In genomic region chr7:47579458-47579857, GRCh38 we compare ENCODE assay signal across 15 cellular contexts. TPM values are rescaled to one million over a fixed set of nuclear protein-coding genes. Genes with fewer than 3 reads are reported as not detected.
A peak's percentile ranks its signal among the peaks of the same experiment; 100 is the strongest.
DNase-seq lines count a peak whose midpoint lies in the region; ATAC-seq, FAIRE-seq and TF ChIP-seq lines count a peak whose summit lies in the region.
"Had no signal": no experiment of that assay in that cellular context is flagged by ENCODE, and none has a peak within 500 bp of the region (broad histone marks: within the 10 kb centered on the region; RNA-seq: fewer than 3 reads in every experiment).

No MANE protein-coding gene starts in this region.

- no peak for TF ChIP-seq RAD21 in A549 (conservative IDR thresholded peaks at IDR 0.05 in 1 of 2, IDR thresholded peaks at IDR 0.05 in 1 of 2)

- TF ChIP-seq EP300 in A549 (IDR thresholded peaks at IDR 0.05): no peak

- H3K4me1 Mint-ChIP-seq in progenitor cell of endocrine pancreas (ENCODE audit: low read depth) (peaks cover 59% of the 10 kb centered on the region), glutamatergic neuron (ENCODE audit: low read depth, unreplicated experiment) (peaks cover 8% of the 10 kb centered on the region)
- H3K4me1 Mint-ChIP-seq: activated CD4-positive, alpha-beta T cell treated with anti-CD3 and anti-CD28 coated beads, Interleukin-2, amount 10 ng/mL, durations not matched to agents 7 days and 5 days had no signal

- WGBS in A549 (ENCODE audit: missing lambda C conversion rate): 11% methylated on average over 1 of the region's 3 CpGs
- WGBS in esophagus squamous epithelium, 2 donors: 64 to 90% methylated on average over 1 to 3 of the region's 3 CpGs

- DNase-seq in A549 (ENCODE audit: low read depth in 1 of 2, low spot score in 1 of 2): peak in 1 of 2 experiments; percentile 58
- no peak for DNase-seq in PC-3
- no peak for DNase-seq in esophagus squamous epithelium (lab: John Stamatoyannopoulos, UW)
- DNase-seq in progenitor cell of endocrine pancreas (ENCODE audit: low spot score, unreplicated experiment): no peak
- no peak for DNase-seq in NCI-H226
- no peak for DNase-seq in glutamatergic neuron
- DNase-seq: activated CD4-positive, alpha-beta T cell treated with anti-CD3 and anti-CD28 coated beads, Interleukin-2, amount 10 ng/mL, durations not matched to agents 7 days and 5 days; activated naive CD4-positive, alpha-beta T cell treated with anti-CD3 and anti-CD28 coated beads, Interleukin-2, amount 10 ng/mL, durations not matched to agents 7 days and 5 days; effector CD8-positive, alpha-beta T cell; Kasumi-1; NCI-H446; stimulated activated CD4-positive, alpha-beta T cell treated with anti-CD3 and anti-CD28 coated beads, Interleukin-2, amount 100 ng/mL, for 48 hours had no signal

- peak overlapping the region; percentile 94 for H3K27ac Mint-ChIP-seq in progenitor cell of endocrine pancreas
- no peak overlapping the region for H3K27ac Mint-ChIP-seq in glutamatergic neuron (ENCODE audit: unreplicated experiment)
- H3K27ac Mint-ChIP-seq: activated CD4-positive, alpha-beta T cell treated with anti-CD3 and anti-CD28 coated beads, Interleukin-2, amount 10 ng/mL, durations not matched to agents 7 days and 5 days; activated naive CD4-positive, alpha-beta T cell treated with anti-CD3 and anti-CD28 coated beads, Interleukin-2, amount 10 ng/mL, durations not matched to agents 7 days and 5 days had no signal

- CTCF ChIA-PET in A549 (lab: Yijun Ruan, JAX) (interaction anchor here (0.5 to 3.4 kb wide), 8 partner anchors 9 to 313 kb away, joined by 3 to 10 read pairs (median 4); no protein-coding TSS in a partner anchor), PC-3 (lab: Charles Lee) (no interaction called here)

- H3K9me2 ChIP-seq in PC-3 (replicated peaks; ENCODE audit: low read length): no peaks in the 10 kb centered on the region

- H3K9me3 Mint-ChIP-seq in progenitor cell of endocrine pancreas (ENCODE audit: low read depth) (no peaks in the 10 kb centered on the region), glutamatergic neuron (ENCODE audit: unreplicated experiment) (peaks cover 3% of the 10 kb centered on the region)
- H3K9me3 Mint-ChIP-seq: activated CD4-positive, alpha-beta T cell treated with anti-CD3 and anti-CD28 coated beads, Interleukin-2, amount 10 ng/mL, durations not matched to agents 7 days and 5 days; activated naive CD4-positive, alpha-beta T cell treated with anti-CD3 and anti-CD28 coated beads, Interleukin-2, amount 10 ng/mL, durations not matched to agents 7 days and 5 days had no signal

- H3K27ac ChIP-seq in A549 (peak overlapping the region; percentile 99 to 100), PC-3 (ENCODE audit: low read length) (peak overlapping the region; percentile 95), esophagus squamous epithelium (peak overlapping the region in 3 of 4 donors; percentile 45 to 79 (median 49))

- H2AFZ ChIP-seq in PC-3 (ENCODE audit: low read length): no peak overlapping the region

- H3K4me3 ChIP-seq in A549: peak overlapping the region; percentile 83
- peak overlapping the region; percentile 89 for H3K4me3 ChIP-seq in PC-3 (ENCODE audit: low read length)
- no peak overlapping the region for H3K4me3 ChIP-seq in esophagus squamous epithelium

- H3F3A ChIP-seq in PC-3 (ENCODE audit: low read length, unreplicated experiment): peaks cover 8% of the 10 kb centered on the region

- no TSS peak for BruUV-seq in PC-3 (replicated peaks; lab: Mats Ljungman, UMichigan)

- POLR2A ChIA-PET in A549 (lab: Yijun Ruan, JAX): interaction anchor here (0.6 to 7.4 kb wide), 7 partner anchors 12 to 184 kb away, joined by 3 to 62 read pairs (median 10); no protein-coding TSS in a partner anchor
- POLR2A ChIA-PET in PC-3 (lab: Charles Lee; ENCODE audit: unreplicated experiment): no interaction called here

- peaks cover 78% of the 10 kb centered on the region for H3K4me1 ChIP-seq in A549
- peaks cover 75% of the 10 kb centered on the region for H3K4me1 ChIP-seq in PC-3 (ENCODE audit: insufficient read depth, low read length)
- H3K4me1 ChIP-seq in esophagus squamous epithelium: peaks cover 44 to 98% (median 46%) of the 10 kb centered on the region in 3 donors

- H3K4me2 ChIP-seq in A549 (peak overlapping the region; percentile 86), PC-3 (ENCODE audit: low read length) (peak overlapping the region; percentile 94)

- no peak for TF ChIP-seq POLR2A in A549 (IDR thresholded peaks at IDR 0.05; ENCODE audit: low read length)
- no peak for TF ChIP-seq POLR2A in esophagus squamous epithelium (IDR thresholded peaks at IDR 0.05)

- H3K9ac ChIP-seq in PC-3 (ENCODE audit: low read length): peak overlapping the region; percentile 99

- H3K36me3 ChIP-seq in PC-3 (ENCODE audit: low read depth, low read length) (0 out of 2 replicates have a peak, but pooled peaks cover 3% of the 10 kb centered on the region), esophagus squamous epithelium (no peaks in the 10 kb centered on the region)

- TF ChIP-seq CTCF in A549 (IDR thresholded peaks at IDR 0.05): no peak
- no peak for TF ChIP-seq CTCF in PC-3 (conservative IDR thresholded peaks at IDR 0.05; ENCODE audit: low read depth, low read length)
- TF ChIP-seq CTCF in esophagus squamous epithelium (IDR thresholded peaks at IDR 0.05): no peak
- TF ChIP-seq CTCF in progenitor cell of endocrine pancreas (IDR thresholded peaks at IDR 0.05; ENCODE audit: unreplicated experiment): no peak
- TF ChIP-seq CTCF in glutamatergic neuron (IDR thresholded peaks at IDR 0.05; ENCODE audit: partially characterized antibody, unreplicated experiment): no peak

- H3K9me3 ChIP-seq in A549: no peaks in the 10 kb centered on the region
- H3K9me3 ChIP-seq in PC-3 (ENCODE audit: low read length): no peaks in the 10 kb centered on the region
- no peaks in the 10 kb centered on the region for H3K9me3 ChIP-seq in esophagus squamous epithelium

- FAIRE-seq in A549 (lab: Jason Lieb, UNC): peak; percentile 80
- FAIRE-seq: G401.6 had no signal

- H3K36me3 Mint-ChIP-seq in progenitor cell of endocrine pancreas (ENCODE audit: insufficient read depth) (peaks cover 5% of the 10 kb centered on the region), glutamatergic neuron (ENCODE audit: unreplicated experiment) (no peaks in the 10 kb centered on the region)
- H3K36me3 Mint-ChIP-seq: activated naive CD4-positive, alpha-beta T cell treated with anti-CD3 and anti-CD28 coated beads, Interleukin-2, amount 10 ng/mL, durations not matched to agents 7 days and 5 days had no signal

- intact Hi-C loops in PC-3 (cut with micrococcal nuclease): loop anchor here (2.0 to 10.0 kb wide), 3 partner anchors 97 to 235 kb away; no protein-coding TSS in a partner anchor
- intact Hi-C loops in esophagus squamous epithelium (cut with DNase I): no loop called here

- H3K27me3 ChIP-seq in PC-3 (ENCODE audit: low read length) (no peaks in the 10 kb centered on the region), esophagus squamous epithelium (peaks cover 0 to 93% (median 0%) of the 10 kb centered on the region in 4 donors)

- H3K4me3 Mint-ChIP-seq in progenitor cell of endocrine pancreas (ENCODE audit: low read depth) (peak overlapping the region; percentile 93), glutamatergic neuron (ENCODE audit: unreplicated experiment) (no peak overlapping the region)
- H3K4me3 Mint-ChIP-seq: activated CD4-positive, alpha-beta T cell treated with anti-CD3 and anti-CD28 coated beads, Interleukin-2, amount 10 ng/mL, durations not matched to agents 7 days and 5 days; activated naive CD4-positive, alpha-beta T cell treated with anti-CD3 and anti-CD28 coated beads, Interleukin-2, amount 10 ng/mL, durations not matched to agents 7 days and 5 days had no signal

- peaks cover 81% of the 10 kb centered on the region for H3K79me2 ChIP-seq in PC-3 (ENCODE audit: low read length)

- ATAC-seq in A549: no peak
- ATAC-seq in PC-3: no peak
- ATAC-seq in esophagus mucosa: no peak
- ATAC-seq in HG02798 (IDR thresholded peaks at IDR 0.05; ENCODE audit: poor library complexity, unreplicated experiment): no peak

- H3K27me3 Mint-ChIP-seq in progenitor cell of endocrine pancreas (no peaks in the 10 kb centered on the region), glutamatergic neuron (ENCODE audit: unreplicated experiment) (peaks cover 12% of the 10 kb centered on the region)

- H4K20me1 ChIP-seq in PC-3 (ENCODE audit: low read length): no peaks in the 10 kb centered on the region

TF ChIP-seq in A549, 52 proteins besides CTCF, POLR2A, EP300 and RAD21 (continues in another document):
- TF ChIP-seq NR3C1 (IDR thresholded peaks at IDR 0.05) (no peak), BHLHE40 (IDR thresholded peaks at IDR 0.05; ENCODE audit: low read depth, low read length) (no peak), JUNB (IDR thresholded peaks at IDR 0.05) (no peak), KDM1A (IDR thresholded peaks at IDR 0.05; ENCODE audit: low read depth) (peak; percentile 71; the same call in 1 of the 2 replicates), GATA3 (IDR thresholded peaks at IDR 0.05; ENCODE audit: borderline replicate concordance) (peak; percentile 1; the same call in 1 of the 2 replicates), MAZ (IDR thresholded peaks at IDR 0.05; ENCODE audit: borderline replicate concordance, low read depth, low read length) (no peak), FOSL2 (IDR thresholded peaks at IDR 0.05) (no peak), FOSL2 (CRISPR knock-in tag; IDR thresholded peaks at IDR 0.05) (no peak), ZSCAN20 (CRISPR knock-in tag; IDR thresholded peaks at IDR 0.05) (0 out of 2 replicates have a peak, but pooled peaks have one; percentile 44), ZC3H11A (IDR thresholded peaks at IDR 0.05) (no peak), FOXS1 (CRISPR knock-in tag; IDR thresholded peaks at IDR 0.05) (no peak), POLR2AphosphoS2 (conservative IDR thresholded peaks at IDR 0.05; ENCODE audit: low read length) (no peak)
- TF ChIP-seq, protein P1, sequence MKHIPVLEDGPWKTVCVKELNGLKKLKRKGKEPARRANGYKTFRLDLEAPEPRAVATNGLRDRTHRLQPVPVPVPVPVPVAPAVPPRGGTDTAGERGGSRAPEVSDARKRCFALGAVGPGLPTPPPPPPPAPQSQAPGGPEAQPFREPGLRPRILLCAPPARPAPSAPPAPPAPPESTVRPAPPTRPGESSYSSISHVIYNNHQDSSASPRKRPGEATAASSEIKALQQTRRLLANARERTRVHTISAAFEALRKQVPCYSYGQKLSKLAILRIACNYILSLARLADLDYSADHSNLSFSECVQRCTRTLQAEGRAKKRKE (CRISPR knock-in tag; IDR thresholded peaks at IDR 0.05; ENCODE audit: low read depth): no peak

RNA-seq across cellular contexts. Expression of gene TNS3, which starts 2.5 kb away (rescaled TPM):
- polyA plus RNA-seq in A549 (2011; rRNA removed) (134 and 137 TPM in 2 replicates), A549 (2017; fragmentation: RNase III; extraction: RNeasy Plus Mini Kit Qiagen cat#74134 plus additional on column Dnase treatment) (107 to 122 TPM (median 107 TPM) in 3 replicates)
- polyA plus RNA-seq in A549 (2012; cell fraction: cytosol; rRNA removed): 80.9 and 113 TPM in 2 replicates
- 217 and 283 TPM in 2 replicates for polyA plus RNA-seq in A549 (2012; cell fraction: nucleus; rRNA removed)
- polyA minus RNA-seq in A549 (2011; rRNA and poly(A)+ RNA removed): 438 and 510 TPM in 2 replicates
- total RNA-seq in PC-3 (2014; rRNA removed) (71.4 and 72.3 TPM in 2 replicates), esophagus squamous epithelium (10 to 100 TPM in 2 of 4 donors, 1 to 10 TPM in 2; 6.6 to 16.0 (median 9.6) TPM), progenitor cell of endocrine pancreas (117 and 120 TPM in 2 replicates), esophagus mucosa (4.6 TPM), glutamatergic neuron (ENCODE audit: unreplicated experiment) (3.8 TPM)
- total RNA-seq: activated CD4-positive, alpha-beta T cell treated with anti-CD3 and anti-CD28 coated beads, Interleukin-2, amount 10 ng/mL, durations not matched to agents 7 days and 5 days had no signal

Comparison
In these comparisons a context has a peak if more than half of its experiments do, and no peak if none do; other contexts are left out.
1. H3K27ac ChIP-seq: peak in every context shown above with its lines; median percentile 100 in A549; 95 in PC-3; 49 in esophagus squamous epithelium.
2. H3K4me3 ChIP-seq: peak in A549 (single experiment) and PC-3 (single experiment); none in esophagus squamous epithelium (0 of 4).